ENCODE assay signal across 8 cellular contexts in genomic region chr3:29282431-29283296, GRCh38. TPM values are rescaled to one million over a fixed set of nuclear protein-coding genes. Genes with fewer than 3 reads are reported as not detected.
DNase-seq lines count a peak whose midpoint lies in the region; ATAC-seq and TF ChIP-seq lines count a peak whose summit lies in the region.

No MANE protein-coding gene starts in this region.

- no peak for TF ChIP-seq CTCF in ascending aorta (IDR thresholded peaks at IDR 0.05)

- H3K4me1 ChIP-seq in ascending aorta (peaks cover 0 to 10% of the 10 kb centered on the region in 2 donors), urinary bladder (ENCODE audit: insufficient read depth) (no peaks in the 10 kb centered on the region)

- no peaks in the 10 kb centered on the region for H3K27me3 ChIP-seq in ascending aorta

- no peak for DNase-seq in Right ventricle myocardium superior
- DNase-seq in cardiac septum (ENCODE audit: low spot score) = no peak
- no peak for DNase-seq in ascending aorta (ENCODE audit: low spot score in 2 of 2)
- DNase-seq in left kidney (ENCODE audit: low read depth, low spot score) = peak; percentile 68
- no peak for DNase-seq in MV-4-11 (lab: John Stamatoyannopoulos, UW)
- no peak for DNase-seq in ecto neural progenitor cell (ENCODE audit: low spot score)

- H3K36me3 ChIP-seq in ascending aorta = no peaks in the 10 kb centered on the region
- H3K36me3 ChIP-seq in urinary bladder (ENCODE audit: insufficient read depth) = no peaks in the 10 kb centered on the region

- H3K27ac ChIP-seq in ascending aorta (peak overlapping the region; percentile 90 to 91), urinary bladder (ENCODE audit: low read depth) (no peak overlapping the region)

- WGBS in urinary bladder = 10% methylated on average over 14 of the region's 14 CpGs

- intact Hi-C loops in Right ventricle myocardium superior (cut with DNase I) (loop anchor here (5.0 to 10.0 kb wide), 4 partner anchors 142 to 480 kb away; no protein-coding TSS in a partner anchor), cardiac septum (cut with DNase I) (loop anchor here (5.0 kb wide), 3 partner anchors 100 to 360 kb away; no protein-coding TSS in a partner anchor), ascending aorta (cut with DNase I) (loop anchor here (2.0 to 10.0 kb wide), 6 partner anchors 100 to 642 kb away; no protein-coding TSS in a partner anchor)

- H3K9me3 ChIP-seq in ascending aorta = no peaks in the 10 kb centered on the region

- H3K4me3 ChIP-seq in ascending aorta = peak overlapping the region; percentile 58 to 65
- H3K4me3 ChIP-seq in urinary bladder (ENCODE audit: low read depth, low read length) = peak overlapping the region; percentile 68

- ATAC-seq in Right ventricle myocardium superior (ENCODE audit: poor library complexity) (peak; percentile 39), GM21367 (IDR thresholded peaks at IDR 0.05; ENCODE audit: unreplicated experiment) (no peak)

RNA-seq across cellular contexts. Expression of gene RBMS3, which starts 1.8 kb away (rescaled TPM):
- total RNA-seq in Right ventricle myocardium superior (25.3 TPM), cardiac septum (49.0 TPM), ascending aorta (65.8 TPM), urinary bladder (136 TPM)
- 10.6 TPM for polyA plus RNA-seq in urinary bladder
